In genomic region chr4:139457318-139457717, GRCh38 we compare ENCODE assay signal across 2 cellular contexts.
A peak's percentile ranks its signal among the peaks of the same experiment; 100 is the strongest.
TF ChIP-seq lines count a peak whose summit lies in the region.

No MANE protein-coding gene starts in this region.

TF ChIP-seq in GM12878, 131 proteins besides CTCF, POLR2A, EP300 and RAD21:
- TF ChIP-seq SREBF2 (IDR thresholded peaks at IDR 0.05; ENCODE audit: low read length) (no peak), PML (IDR thresholded peaks at IDR 0.05; ENCODE audit: low read length) (no peak), TCF7 (IDR thresholded peaks at IDR 0.05; ENCODE audit: borderline replicate concordance) (no peak), USF1 (IDR thresholded peaks at IDR 0.05; ENCODE audit: borderline replicate concordance, extremely low read length, insufficient read depth, low read depth, low read length) (no peak), TCF12 (IDR thresholded peaks at IDR 0.05; ENCODE audit: low read depth, low read length) (no peak), NFYA (IDR thresholded peaks at IDR 0.05; ENCODE audit: borderline replicate concordance, low read depth, low read length) (no peak), MEF2A (IDR thresholded peaks at IDR 0.05; ENCODE audit: insufficient read depth, low read depth, low read length) (no peak), ZNF274 (IDR thresholded peaks at IDR 0.05; ENCODE audit: insufficient read depth, insufficient read length) (no peak), POLR2AphosphoS5 (IDR thresholded peaks at IDR 0.05; ENCODE audit: low read length) (no peak), LARP7 (IDR thresholded peaks at IDR 0.05) (no peak), BCL3 (IDR thresholded peaks at IDR 0.05; ENCODE audit: borderline replicate concordance, insufficient read depth, low read depth, low read length, poor library complexity, severe bottlenecking) (no peak), IKZF1 (conservative IDR thresholded peaks at IDR 0.05) (no peak)

TF ChIP-seq in liver, 16 proteins besides CTCF, POLR2A, EP300 and RAD21:
- TF ChIP-seq FOXA2 (IDR thresholded peaks at IDR 0.05) (no peak), JUND (IDR thresholded peaks at IDR 0.05) (peak in 1 of 2 donors; percentile 43), TAF1 (conservative IDR thresholded peaks at IDR 0.05) (peak; percentile 58), SP1 (IDR thresholded peaks at IDR 0.05) (peak; percentile 61), GABPA (IDR thresholded peaks at IDR 0.05 in 1 of 2, conservative IDR thresholded peaks at IDR 0.05 in 1 of 2) (no peak), RXRA (IDR thresholded peaks at IDR 0.05) (peak in 1 of 2 donors; percentile 70), MAX (IDR thresholded peaks at IDR 0.05) (peak; percentile 18), ZBTB33 (IDR thresholded peaks at IDR 0.05) (peak; percentile 47), REST (IDR thresholded peaks at IDR 0.05) (peak; percentile 47), NR2F2 (IDR thresholded peaks at IDR 0.05) (no peak), HNF4A (conservative IDR thresholded peaks at IDR 0.05) (peak; percentile 44 to 64), EGR1 (IDR thresholded peaks at IDR 0.05; ENCODE audit: low read depth in 2 of 2) (peak in 1 of 2 donors; percentile 30), YY1 (IDR thresholded peaks at IDR 0.05) (peak; percentile 94)
